ENCODE assay signal across 1 cellular context in genomic region chr3:25573386-25574171, GRCh38.
TF ChIP-seq lines count a peak whose summit lies in the region.

No MANE protein-coding gene starts in this region.

TF ChIP-seq in GM23338, 12 proteins besides CTCF, POLR2A, EP300 and RAD21 (continued from another document):
- TF ChIP-seq ZNF462 (CRISPR knock-in tag; IDR thresholded peaks at IDR 0.05), result no peak
- TF ChIP-seq NANOG (IDR thresholded peaks at IDR 0.05; ENCODE audit: borderline replicate concordance), result no peak
- TF ChIP-seq CREB1 (CRISPR knock-in tag; IDR thresholded peaks at IDR 0.05; ENCODE audit: low read depth), result no peak
- TF ChIP-seq ZNF114 (CRISPR knock-in tag; IDR thresholded peaks at IDR 0.05), result no peak
